8 cellular contexts compared by ENCODE assay signal in genomic region chr21:41611966-41612606, GRCh38.
DNase-seq lines count a peak whose midpoint lies in the region; ATAC-seq and TF ChIP-seq lines count a peak whose summit lies in the region.

No MANE protein-coding gene starts in this region.

- no peaks in the 10 kb centered on the region for H3K36me3 ChIP-seq in brain microvascular endothelial cell (replicated peaks)
- H3K36me3 ChIP-seq in gastrocnemius medialis: no peaks in the 10 kb centered on the region

- TF ChIP-seq POLR2A in gastrocnemius medialis (IDR thresholded peaks at IDR 0.05): no peak

- no peak overlapping the region for H3K4me3 ChIP-seq in brain microvascular endothelial cell (ENCODE audit: low read depth, low read length)
- no peak overlapping the region for H3K4me3 ChIP-seq in gastrocnemius medialis

- peaks cover 5 to 12% of the 10 kb centered on the region in 2 donors for H3K4me1 ChIP-seq in gastrocnemius medialis

- ATAC-seq in gastrocnemius medialis (no peak), GM21825 (IDR thresholded peaks at IDR 0.05; ENCODE audit: unreplicated experiment) (no peak)

- DNase-seq in DMS53 treated with DMSO at 0.1 percent for 48 hours (lab: John Stamatoyannopoulos, UW; ENCODE audit: unreplicated experiment): peak; percentile 70
- DNase-seq in NCI-H1092 (lab: John Stamatoyannopoulos, UW): peak; percentile 36
- no peak for DNase-seq in brain microvascular endothelial cell
- peak; percentile 52 for DNase-seq in mucosa of gallbladder (ENCODE audit: low spot score)
- DNase-seq in dedifferentiated amniotic fluid mesenchymal stem cell (ENCODE audit: extremely low spot score): no peak
- DNase-seq in gastrocnemius medialis: no peak
- no peak for DNase-seq in NCI-H524 treated with DMSO at 0.1 percent for 48 hours (lab: John Stamatoyannopoulos, UW)

- no peaks in the 10 kb centered on the region for H3K9me3 ChIP-seq in gastrocnemius medialis

- H3K27ac ChIP-seq in brain microvascular endothelial cell: no peak overlapping the region
- no peak overlapping the region for H3K27ac ChIP-seq in gastrocnemius medialis

- in situ Hi-C loops in brain microvascular endothelial cell (cut with HindIII; ENCODE audit: low pct_ligation_motif_present, low sequenced_read_pairs) (loop anchor here (10.0 kb wide), 1 partner anchor 153 kb away; the partner anchor contains the start of gene RIPK4), gastrocnemius medialis (cut with MboI; ENCODE audit: low sequenced_read_pairs in 4 of 4) (loop anchor here in 2 of 4 donors (10.0 to 25.0 kb wide), 2 partner anchors 163 to 500 kb away; no protein-coding TSS in a partner anchor)

- no peaks in the 10 kb centered on the region for H3K27me3 ChIP-seq in brain microvascular endothelial cell (replicated peaks)
- peaks cover 0 to 8% (median 7%) of the 10 kb centered on the region in 3 donors for H3K27me3 ChIP-seq in gastrocnemius medialis

- intact Hi-C loops in gastrocnemius medialis (cut with DNase I; ENCODE audit: low total_unique reads): loop anchor here (1.0 to 10.0 kb wide), 3 partner anchors 166 to 503 kb away; partner anchors contain the start of gene PRDM15

- TF ChIP-seq CTCF in brain microvascular endothelial cell (IDR thresholded peaks at IDR 0.05; ENCODE audit: low read depth, low read length, missing control alignments) (peak; percentile 38), gastrocnemius medialis (IDR thresholded peaks at IDR 0.05 in 4 of 5, conservative IDR thresholded peaks at IDR 0.05 in 1 of 5) (no peak)

Comparison
In these comparisons a context has a peak if more than half of its experiments do, and no peak if none do; other contexts are left out.
1. DNase-seq: peak in DMS53 treated with DMSO at 0.1 percent for 48 hours (single experiment), NCI-H1092 (single experiment) and mucosa of gallbladder (single experiment); none in brain microvascular endothelial cell (single experiment), dedifferentiated amniotic fluid mesenchymal stem cell (single experiment), gastrocnemius medialis (0 of 2) and NCI-H524 treated with DMSO at 0.1 percent for 48 hours (single experiment).